ENCODE assay signal across 19 cellular contexts in the genomic region with DNA sequence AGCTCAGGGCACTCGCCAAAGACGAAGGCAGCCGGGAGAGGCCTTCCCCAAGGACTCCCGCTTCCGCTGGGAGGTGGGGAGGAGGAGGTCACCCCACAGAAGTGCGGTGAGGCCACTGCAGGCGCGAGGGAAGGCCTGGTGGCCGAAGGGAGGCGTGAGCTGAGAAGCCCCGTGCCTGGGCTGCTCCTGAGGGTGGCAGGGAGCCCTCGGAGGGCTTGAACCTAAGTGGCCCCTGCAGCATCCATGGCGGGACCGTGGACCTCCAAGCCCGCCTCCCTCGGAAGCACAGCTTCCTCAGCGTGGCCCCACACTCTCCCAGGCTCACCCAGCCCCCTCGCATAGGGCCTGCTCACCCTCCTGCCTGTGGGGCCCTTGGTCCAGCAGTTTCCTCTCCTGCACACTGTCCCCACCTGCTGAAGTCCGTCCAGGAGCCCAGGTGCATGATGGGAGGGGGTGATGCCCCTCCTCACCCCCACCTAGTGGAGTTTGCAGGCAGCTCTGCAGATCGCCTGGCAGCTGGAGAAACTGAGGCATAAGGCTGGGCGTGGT. TPM values are rescaled to one million over a fixed set of nuclear protein-coding genes. Genes with fewer than 3 reads are reported as not detected.
"Had no signal": no experiment of that assay in that cellular context is flagged by ENCODE, and none has a peak within 500 bp of the region (broad histone marks: within the 10 kb centered on the region; RNA-seq: fewer than 3 reads in every experiment).

No MANE protein-coding gene starts in this region.

- H3K9me3 ChIP-seq: right atrium auricular region, uterus had no signal

- DNase-seq: activated CD4-positive, alpha-beta memory T cell treated with anti-CD3 and anti-CD28 coated beads, Interleukin-2, amount 10 ng/mL, durations not matched to agents 7 days and 5 days; activated CD4-positive, alpha-beta T cell treated with anti-CD3 and anti-CD28 coated beads for 4 hours; activated naive CD4-positive, alpha-beta T cell treated with anti-CD3 and anti-CD28 coated beads, Interleukin-2, amount 10 ng/mL, durations not matched to agents 7 days and 5 days; activated T-cell treated with anti-CD3 and anti-CD28 coated beads, Interleukin-2, amount 50 U/mL, for 24 hours; head of caudate nucleus; immature natural killer cell; occipital lobe; stimulated activated CD4-positive, alpha-beta T cell treated with anti-CD3 and anti-CD28 coated beads, Interleukin-2, amount 100 ng/mL, for 48 hours; uterus had no signal

- H3K27ac ChIP-seq: epithelial cell of prostate, right atrium auricular region, uterus, VCaP had no signal

- H3K36me3 ChIP-seq: right atrium auricular region, uterus had no signal

- FAIRE-seq: astrocyte, bronchial epithelial cell, frontal cortex had no signal

- ATAC-seq: stimulated activated memory B cell treated with anti-CD40 and anti-IgM and Interleukin-4, amounts not matched to agents 10 μg/mL and 1 μg/mL and 100 μg/mL, for 72 hours had no signal

- H3K4me3 ChIP-seq: right atrium auricular region, uterus had no signal

RNA-seq across cellular contexts. Expression of gene EFNA2, which starts 25.9 kb away (rescaled TPM):
- total RNA-seq: activated CD4-positive, alpha-beta memory T cell treated with anti-CD3 and anti-CD28 coated beads, Interleukin-2, amount 10 ng/mL, durations not matched to agents 7 days and 5 days; bronchial epithelial cell; mesenteric fat pad; natural killer cell treated with Interleukin-12 subunit alpha and Interleukin-12 subunit beta and Interleukin-15 and Interleukin-18, amount 100 ng/mL, for 72 hours; right atrium auricular region had no signal
- polyA plus RNA-seq: fibroblast of lung, immature natural killer cell had no signal
